Comparison of ENCODE assay signal across 13 cellular contexts in the genomic region with DNA sequence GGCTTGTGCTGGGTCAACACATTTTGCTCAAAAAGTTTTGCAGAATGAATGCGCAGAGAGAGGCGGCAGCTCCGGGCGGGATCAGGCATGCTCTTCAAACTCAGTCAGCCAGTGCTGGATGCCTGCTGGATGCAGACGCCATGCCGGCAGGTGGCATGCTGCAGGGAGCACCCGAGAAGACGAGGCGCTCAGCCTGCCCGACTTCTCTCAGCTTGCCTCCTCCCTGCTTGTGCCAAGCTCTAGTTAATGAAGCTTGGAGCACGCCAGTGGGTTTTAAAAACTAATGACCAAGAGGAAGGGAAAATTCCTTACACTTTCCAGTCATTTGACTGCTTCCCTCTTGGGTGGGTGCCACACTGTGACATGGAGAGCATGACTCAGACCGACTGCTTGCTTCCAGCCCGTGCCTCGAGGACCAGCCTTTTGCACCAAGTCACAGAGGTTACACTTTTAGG. TPM values are rescaled to one million over a fixed set of nuclear protein-coding genes. Genes with fewer than 3 reads are reported as not detected.
DNase-seq lines count a peak whose midpoint lies in the region; ATAC-seq, FAIRE-seq and TF ChIP-seq lines count a peak whose summit lies in the region.
"Had no signal": no experiment of that assay in that cellular context is flagged by ENCODE, and none has a peak within 500 bp of the region (broad histone marks: within the 10 kb centered on the region; RNA-seq: fewer than 3 reads in every experiment).

No MANE protein-coding gene starts in this region.

- no peak overlapping the region for H4K8ac ChIP-seq in neuronal stem cell (ENCODE audit: low read depth, low read length)

- no peak overlapping the region for H3K23ac ChIP-seq in neuronal stem cell (ENCODE audit: low read depth, low read length, poor library complexity)

- no peak overlapping the region for H2BK15ac ChIP-seq in neuronal stem cell (ENCODE audit: low read length)

- CTCF ChIA-PET in HCT116 (lab: Charles Lee) = interaction anchor here (1.9 kb wide), 1 partner anchor 11 kb away, joined by 7 read pairs; no protein-coding TSS in a partner anchor

- H2AFZ ChIP-seq in HCT116 (ENCODE audit: low read depth, low read length, poor library complexity, severe bottlenecking) = no peak overlapping the region
- no peak overlapping the region for H2AFZ ChIP-seq in neuronal stem cell (ENCODE audit: low read length)

- H3K4me1 ChIP-seq in HCT116 (ENCODE audit: control insufficient read depth in 1 of 2, insufficient read depth in 2 of 2, low read length in 2 of 2) (peaks cover 0 to 5% of the 10 kb centered on the region in 2 experiments; a peak in 1 of 4 replicates), neuronal stem cell (ENCODE audit: control insufficient read depth in 2 of 2, insufficient read depth in 1 of 2, low read depth in 1 of 2, low read length in 2 of 2) (no peaks in the 10 kb centered on the region), small intestine (ENCODE audit: control insufficient read depth in 2 of 2, insufficient read depth in 1 of 2, low read depth in 1 of 2, low read length in 1 of 2) (no peaks in the 10 kb centered on the region)

- H3K27ac ChIP-seq in HCT116 (ENCODE audit: low read depth, low read length) = no peak overlapping the region
- no peak overlapping the region for H3K27ac ChIP-seq in brain microvascular endothelial cell
- H3K27ac ChIP-seq in neuronal stem cell (replicated peaks; ENCODE audit: low read length) = no peak overlapping the region
- no peak overlapping the region for H3K27ac ChIP-seq in small intestine (ENCODE audit: low read depth in 1 of 2, low read length in 1 of 2)

- peak overlapping the region; percentile 5 for H2AK5ac ChIP-seq in neuronal stem cell (ENCODE audit: low read depth, low read length)

- RAD21 ChIA-PET in HCT116 (lab: Charles Lee; ENCODE audit: low non-redundant PET in 1 of 2, low total read pairs in 2 of 2, uncharacterized antibody in 2 of 2, unreplicated experiment in 2 of 2) = no interaction called here

- H3K4me2 ChIP-seq in HCT116 (ENCODE audit: low read length) (0 out of 2 replicates have a peak overlapping the region, but pooled peaks have one; percentile 5), neuronal stem cell (ENCODE audit: insufficient read depth, low read length, poor library complexity, severe bottlenecking) (no peak overlapping the region)

- BruUV-seq in HCT116 (replicated peaks; lab: Mats Ljungman, UMichigan) = no TSS peak

- no peak for TF ChIP-seq CTCF in HCT116 (IDR thresholded peaks at IDR 0.05 in 2 of 3, conservative IDR thresholded peaks at IDR 0.05 in 1 of 3; ENCODE audit: borderline replicate concordance in 1 of 3, insufficient read depth in 1 of 3, low read depth in 2 of 3, low read length in 2 of 3)
- TF ChIP-seq CTCF in brain microvascular endothelial cell (IDR thresholded peaks at IDR 0.05; ENCODE audit: low read depth, low read length, missing control alignments) = no peak

- FAIRE-seq in small intestine (lab: Jason Lieb, UNC) = no peak
- FAIRE-seq: GM19239 had no signal

- no peak overlapping the region for H3K4ac ChIP-seq in neuronal stem cell (ENCODE audit: low read length)

- no peak for TF ChIP-seq POLR2A in HCT116 (IDR thresholded peaks at IDR 0.05; ENCODE audit: borderline replicate concordance, extremely low read depth, insufficient read depth, insufficient read length)

- in situ Hi-C loops in Caki2 (cut with HindIII; ENCODE audit: low pct_unique_long_range_greater_than_20kb, low sequenced_read_pairs) (no loop called here), brain microvascular endothelial cell (cut with HindIII; ENCODE audit: low pct_ligation_motif_present, low sequenced_read_pairs) (no loop called here)

- POLR2A ChIA-PET in HCT116 (lab: Charles Lee) = no interaction called here

- no peak overlapping the region for H3K18ac ChIP-seq in neuronal stem cell (ENCODE audit: low read length)

- no peaks in the 10 kb centered on the region for H3K9me2 ChIP-seq in HCT116 (ENCODE audit: insufficient read depth)

- no peaks in the 10 kb centered on the region for H3K79me2 ChIP-seq in HCT116 (ENCODE audit: insufficient read depth, low read length)

- H3K4me3 ChIP-seq in HCT116 (replicated peaks in 1 of 2; ENCODE audit: low read depth in 1 of 2, low read length in 2 of 2) = no peak overlapping the region
- H3K4me3 ChIP-seq in brain microvascular endothelial cell (ENCODE audit: low read depth, low read length) = no peak overlapping the region
- no peak overlapping the region for H3K4me3 ChIP-seq in neuronal stem cell (ENCODE audit: low read length in 2 of 2)
- H3K4me3 ChIP-seq in small intestine (ENCODE audit: low read depth in 1 of 2, low read length in 2 of 2) = no peak overlapping the region

- no peak overlapping the region for H4K91ac ChIP-seq in neuronal stem cell (ENCODE audit: low read depth, low read length, poor library complexity)

- no peaks in the 10 kb centered on the region for H3K9me3 ChIP-seq in HCT116 (ENCODE audit: control insufficient read depth in 1 of 2, insufficient read depth in 1 of 2, low read depth in 1 of 2, low read length in 2 of 2)
- no peaks in the 10 kb centered on the region for H3K9me3 ChIP-seq in neuronal stem cell (replicated peaks in 1 of 2; ENCODE audit: control insufficient read depth in 2 of 2, insufficient read depth in 1 of 2, low read depth in 1 of 2, low read length in 2 of 2)
- no peaks in the 10 kb centered on the region for H3K9me3 ChIP-seq in small intestine (ENCODE audit: control insufficient read depth, low read depth)

- intact Hi-C loops in HCT116 (cut with micrococcal nuclease) = no loop called here

- H3K36me3 ChIP-seq in HCT116 (ENCODE audit: control insufficient read depth in 1 of 2, insufficient read depth in 2 of 2, low read length in 2 of 2) (no peaks in the 10 kb centered on the region), brain microvascular endothelial cell (replicated peaks) (no peaks in the 10 kb centered on the region), neuronal stem cell (replicated peaks in 1 of 2; ENCODE audit: control insufficient read depth in 2 of 2, insufficient read depth in 2 of 2, low read length in 2 of 2) (no peaks in the 10 kb centered on the region), small intestine (ENCODE audit: control insufficient read depth in 2 of 2, insufficient read depth in 2 of 2, low read length in 2 of 2) (no peaks in the 10 kb centered on the region)

- H2BK120ac ChIP-seq in neuronal stem cell (ENCODE audit: low read depth, low read length) = no peak overlapping the region

- no peaks in the 10 kb centered on the region for H4K20me1 ChIP-seq in HCT116 (ENCODE audit: insufficient read depth)

- DNase-seq in Caki2 (ENCODE audit: low read depth) (peak; percentile 81), HCT116 (ENCODE audit: low read depth, low spot score) (no peak), brain microvascular endothelial cell (peak; percentile 20), neuronal stem cell (ENCODE audit: low spot score) (no peak), NCI-H1436 (lab: John Stamatoyannopoulos, UW) (no peak), islet precursor cell (no peak), small intestine (no peak)
- DNase-seq: NK-92 treated with Interleukin-12 subunit alpha and Interleukin-12 subunit beta, amount 100 ng/mL, for 24 hours; T-helper 9 cell had no signal

- H3K14ac ChIP-seq in neuronal stem cell (ENCODE audit: low read length) = peak overlapping the region; percentile 1

- H3K79me1 ChIP-seq in neuronal stem cell (ENCODE audit: low read depth, low read length) = no peaks in the 10 kb centered on the region

- WGBS in neuronal stem cell (ENCODE audit: extremely low coverage in 2 of 2, insufficient read length in 2 of 2, insufficient replicate concordance in 1 of 2), 2 donors = no CpG with 5 or more reads among the region's 14 CpGs
- WGBS in small intestine, 3 donors = 75 to 81% (median 79%) methylated on average over 14 of the region's 14 CpGs

- no peak overlapping the region for H2BK5ac ChIP-seq in neuronal stem cell (ENCODE audit: low read length)

- ATAC-seq in HCT116 (0 out of 2 replicates have a peak, but pooled peaks have one; percentile 36), HG03460 (IDR thresholded peaks at IDR 0.05; ENCODE audit: unreplicated experiment) (no peak)

- TF ChIP-seq RAD21 in HCT116 (IDR thresholded peaks at IDR 0.05; ENCODE audit: low read depth) = no peak

- no peak overlapping the region for H2BK12ac ChIP-seq in neuronal stem cell (ENCODE audit: low read length)

- H3K27me3 ChIP-seq in HCT116 (ENCODE audit: insufficient read depth, low read length) = peaks cover 16% of the 10 kb centered on the region
- H3K27me3 ChIP-seq in brain microvascular endothelial cell (replicated peaks) = no peaks in the 10 kb centered on the region
- H3K27me3 ChIP-seq in neuronal stem cell (ENCODE audit: control insufficient read depth in 3 of 3, insufficient read depth in 3 of 3, low read depth in 1 of 3, low read length in 3 of 3) = peaks cover 0 to 5% (median 2%) of the 10 kb centered on the region in 3 experiments
- no peaks in the 10 kb centered on the region for H3K27me3 ChIP-seq in small intestine (ENCODE audit: control insufficient read depth in 2 of 2, insufficient read depth in 2 of 2, low read length in 2 of 2)

- H3K9ac ChIP-seq in HCT116 (ENCODE audit: low read length) (no peak overlapping the region), neuronal stem cell (ENCODE audit: low read depth, low read length, poor library complexity) (no peak overlapping the region)

TF ChIP-seq in HCT116, 20 proteins besides CTCF, POLR2A, EP300 and RAD21 (continues in another document):
- TF ChIP-seq FOSL1 (IDR thresholded peaks at IDR 0.05; ENCODE audit: low read depth) = no peak
- no peak for TF ChIP-seq CEBPB (IDR thresholded peaks at IDR 0.05; ENCODE audit: low read depth)
- TF ChIP-seq YY1 (IDR thresholded peaks at IDR 0.05; ENCODE audit: extremely low read depth, insufficient replicate concordance, low read depth, low read length) = no peak
- no peak for TF ChIP-seq EGR1 (IDR thresholded peaks at IDR 0.05; ENCODE audit: low read depth)
- TF ChIP-seq SIN3A (IDR thresholded peaks at IDR 0.05; ENCODE audit: low read depth) = no peak
- TF ChIP-seq TCF7L2 (IDR thresholded peaks at IDR 0.05; ENCODE audit: borderline replicate concordance, extremely low read depth, insufficient read depth, insufficient read length) = no peak
- TF ChIP-seq JUND (IDR thresholded peaks at IDR 0.05) = no peak

RNA-seq across cellular contexts. Expression of gene SLC24A4, which starts 39.8 kb away (rescaled TPM):
- total RNA-seq in Caki2 (2014; rRNA removed; shearing (Covaris generic); ENCODE audit: low replicate concordance) = not detected in 2 replicates
- total RNA-seq in HCT116 (2021; ENCODE audit: unreplicated experiment) = not detected
- under 0.01 and 0.01 TPM in 2 replicates for polyA plus RNA-seq in HCT116 (2012)
- polyA plus RNA-seq in neuronal stem cell (2013, experiment 1 of 2) = 0.03 TPM
- 0.04 TPM for polyA plus RNA-seq in neuronal stem cell (2013, experiment 2 of 2)
- under 1 TPM in 1 of 3 donors, not detected in 2; 0.16 TPM for polyA plus RNA-seq in small intestine
- total RNA-seq: activated T-helper 1 cell treated with anti-CD3 and anti-CD28 coated beads, Interleukin-12 subunit alpha, Interleukin-12 subunit beta, Interleukin-2, Interleukin-4 antibody, amounts not matched to agents 30 ng/mL and 10 ng/mL and 1 ng/mL, durations not matched to agents 14 hours and 24 hours and 36 hours had no signal
- polyA plus RNA-seq: IgD-negative memory B cell had no signal

Comparison
In these comparisons a context has a peak if more than half of its experiments do, and no peak if none do; other contexts are left out.
1. DNase-seq: peak in Caki2 (single experiment) and brain microvascular endothelial cell (single experiment); none in HCT116 (single experiment), neuronal stem cell (single experiment), NCI-H1436 (single experiment), islet precursor cell (single experiment) and small intestine (single experiment).